8 cellular contexts compared by ENCODE assay signal in genomic region chr6:5261545-5262109, GRCh38. TPM values are rescaled to one million over a fixed set of nuclear protein-coding genes. Genes with fewer than 3 reads are reported as not detected.
DNase-seq lines count a peak whose midpoint lies in the region; ATAC-seq and TF ChIP-seq lines count a peak whose summit lies in the region.

No MANE protein-coding gene starts in this region.

- H3K4me1 ChIP-seq in left ventricle myocardium inferior (peaks cover 35% of the 10 kb centered on the region), thyroid gland (peaks cover 31 to 33% of the 10 kb centered on the region in 2 donors)

- 0% methylated on average over 16 to 19 of the region's 19 CpGs for WGBS in thyroid gland, 2 donors

- H3K27me3 ChIP-seq in left ventricle myocardium inferior (ENCODE audit: low read depth), result no peaks in the 10 kb centered on the region
- no peaks in the 10 kb centered on the region for H3K27me3 ChIP-seq in layer of hippocampus (ENCODE audit: control insufficient read depth, insufficient read depth, low read length)
- H3K27me3 ChIP-seq in thyroid gland, result no peaks in the 10 kb centered on the region

- H3K27me3 Mint-ChIP-seq in activated naive CD8-positive, alpha-beta T cell treated with anti-CD3 and anti-CD28 coated beads, Interleukin-2, amount 10 ng/mL, durations not matched to agents 7 days and 5 days, result no peaks in the 10 kb centered on the region

- H3K36me3 ChIP-seq in left ventricle myocardium inferior (no peaks in the 10 kb centered on the region), thyroid gland (no peaks in the 10 kb centered on the region)

- H3K36me3 Mint-ChIP-seq in activated naive CD8-positive, alpha-beta T cell treated with anti-CD3 and anti-CD28 coated beads, Interleukin-2, amount 10 ng/mL, durations not matched to agents 7 days and 5 days, result peaks cover 10% of the 10 kb centered on the region

- POLR2A ChIA-PET in activated naive CD8-positive, alpha-beta T cell treated with anti-CD3 and anti-CD28 coated beads, Interleukin-2, amount 10 ng/mL, durations not matched to agents 7 days and 5 days (lab: Charles Lee), result interaction anchor here (0.8 to 2.0 kb wide), 4 partner anchors 38 to 87 kb away, joined by 3 to 16 read pairs (median 4); no protein-coding TSS in a partner anchor

- intact Hi-C loops in left ventricle myocardium inferior (cut with micrococcal nuclease), result no loop called here
- intact Hi-C loops in left cardiac atrium (cut with DNase I), result no loop called here
- intact Hi-C loops in thyroid gland (cut with DNase I), result no loop called here

- H3K27ac ChIP-seq in left ventricle myocardium inferior (replicated peaks), result peak overlapping the region; percentile 96
- H3K27ac ChIP-seq in layer of hippocampus (ENCODE audit: low read depth, low read length), result peak overlapping the region; percentile 99
- H3K27ac ChIP-seq in thyroid gland, result peak overlapping the region; percentile 97 to 100 (median 98)

- peak overlapping the region; percentile 95 for H3K4me3 Mint-ChIP-seq in activated naive CD8-positive, alpha-beta T cell treated with anti-CD3 and anti-CD28 coated beads, Interleukin-2, amount 10 ng/mL, durations not matched to agents 7 days and 5 days

- H3K9me3 ChIP-seq in left ventricle myocardium inferior (replicated peaks) (no peaks in the 10 kb centered on the region), thyroid gland (no peaks in the 10 kb centered on the region)

- no peak for DNase-seq in left ventricle myocardium inferior
- no peak for DNase-seq in left cardiac atrium
- DNase-seq in activated naive CD8-positive, alpha-beta T cell treated with anti-CD3 and anti-CD28 coated beads, Interleukin-2, amount 10 ng/mL, durations not matched to agents 7 days and 5 days, result no peak
- no peak for DNase-seq in thyroid gland
- DNase-seq in AG08396 (ENCODE audit: low spot score), result no peak

- no peak for TF ChIP-seq POLR2A in thyroid gland (IDR thresholded peaks at IDR 0.05)

- peaks cover 26% of the 10 kb centered on the region for H3K4me1 Mint-ChIP-seq in activated naive CD8-positive, alpha-beta T cell treated with anti-CD3 and anti-CD28 coated beads, Interleukin-2, amount 10 ng/mL, durations not matched to agents 7 days and 5 days

- ATAC-seq in left cardiac atrium (no peak), HG03097 (IDR thresholded peaks at IDR 0.05; ENCODE audit: low FRiP score, unreplicated experiment) (no peak), HG03175 (IDR thresholded peaks at IDR 0.05; ENCODE audit: unreplicated experiment) (no peak)
- no peak for ATAC-seq in activated naive CD8-positive, alpha-beta T cell treated with anti-CD3 and anti-CD28 coated beads, Interleukin-2, amount 10 ng/mL, durations not matched to agents 7 days and 5 days (ENCODE audit: low read depth)

- H3K27ac Mint-ChIP-seq in activated naive CD8-positive, alpha-beta T cell treated with anti-CD3 and anti-CD28 coated beads, Interleukin-2, amount 10 ng/mL, durations not matched to agents 7 days and 5 days, result peak overlapping the region; percentile 100

- H3K4me3 ChIP-seq in left ventricle myocardium inferior, result peak overlapping the region; percentile 82
- peak overlapping the region; percentile 54 to 86 (median 72) for H3K4me3 ChIP-seq in thyroid gland (replicated peaks in 1 of 3)

- H3K9me3 Mint-ChIP-seq in activated naive CD8-positive, alpha-beta T cell treated with anti-CD3 and anti-CD28 coated beads, Interleukin-2, amount 10 ng/mL, durations not matched to agents 7 days and 5 days, result no peaks in the 10 kb centered on the region

- TF ChIP-seq CTCF in left ventricle myocardium inferior (IDR thresholded peaks at IDR 0.05; ENCODE audit: borderline replicate concordance) (no peak), thyroid gland (IDR thresholded peaks at IDR 0.05) (no peak)

RNA-seq across cellular contexts. Expression of gene FARS2, which starts 0.3 kb away (rescaled TPM):
- total RNA-seq in left ventricle myocardium inferior (16.7 TPM), left cardiac atrium (10 to 100 TPM; 14.6 to 16.4 TPM), thyroid gland (10 to 100 TPM; 27.4 to 47.1 (median 34.2) TPM)
- 10 to 100 TPM; 15.5 to 18.4 TPM for total RNA-seq in activated naive CD8-positive, alpha-beta T cell treated with anti-CD3 and anti-CD28 coated beads, Interleukin-2, amount 10 ng/mL, durations not matched to agents 7 days and 5 days

RNA-seq across cellular contexts. Expression of gene LYRM4, which starts 0.9 kb away (rescaled TPM):
- total RNA-seq in left ventricle myocardium inferior (28.5 TPM), left cardiac atrium (10 to 100 TPM; 19.2 to 21.7 TPM), thyroid gland (10 to 100 TPM; 26.7 to 32.2 (median 29.5) TPM)
- total RNA-seq in activated naive CD8-positive, alpha-beta T cell treated with anti-CD3 and anti-CD28 coated beads, Interleukin-2, amount 10 ng/mL, durations not matched to agents 7 days and 5 days, result 10 to 100 TPM; 26.5 to 27.1 TPM
